ENCODE assay signal across 13 cellular contexts in the genomic region with DNA sequence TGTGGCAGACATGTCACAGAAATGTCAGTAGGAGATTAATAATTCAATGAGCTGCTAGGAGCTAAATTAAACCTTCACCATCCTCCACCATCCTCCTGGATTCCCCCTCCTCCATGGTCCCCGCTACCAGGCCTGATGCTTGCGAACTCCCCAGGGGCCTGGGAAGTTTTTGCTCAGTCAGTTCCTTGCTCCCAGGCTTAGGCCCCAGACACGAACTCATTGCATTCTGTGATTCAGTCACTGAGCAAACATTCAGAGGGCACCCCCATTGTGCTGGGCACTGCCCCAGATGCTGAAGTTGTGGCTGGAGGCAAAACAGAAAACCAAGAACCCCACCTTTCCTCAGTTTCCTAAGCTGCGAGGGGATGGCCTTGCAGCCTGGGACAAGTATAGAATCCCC.
"Had no signal": no experiment of that assay in that cellular context is flagged by ENCODE, and none has a peak within 500 bp of the region (broad histone marks: within the 10 kb centered on the region; RNA-seq: fewer than 3 reads in every experiment).

No MANE protein-coding gene starts in this region.

- H3K36me3 ChIP-seq: gastrocnemius medialis, lower lobe of right lung, upper lobe of left lung, uterus had no signal

- H3K4me1 ChIP-seq: gastrocnemius medialis, left ventricle myocardium inferior, lower lobe of right lung, tibial artery, uterus had no signal

- DNase-seq: effector CD4-positive, alpha-beta T cell; gastrocnemius medialis; immature natural killer cell; left ventricle myocardium inferior; right cardiac atrium; small intestine; stimulated activated CD4-positive, alpha-beta T cell treated with anti-CD3 and anti-CD28 coated beads, Interleukin-12 subunit alpha, Interleukin-12 subunit beta, amount 100 ng/mL, for 4 hours; stimulated activated naive CD4-positive, alpha-beta T cell; tibial artery; upper lobe of left lung; uterus had no signal

- ATAC-seq: gastrocnemius medialis, lower lobe of right lung, right cardiac atrium had no signal

- H3K27ac ChIP-seq: coronary artery, gastrocnemius medialis, left ventricle myocardium inferior, lower lobe of right lung, tibial artery, upper lobe of left lung, uterus had no signal

- H3K4me3 ChIP-seq: coronary artery, gastrocnemius medialis, left ventricle myocardium inferior, lower lobe of right lung, tibial artery, upper lobe of left lung, uterus had no signal

- H3K27me3 ChIP-seq: tibial artery, upper lobe of left lung, uterus had no signal

- H3K9me3 ChIP-seq: gastrocnemius medialis, left ventricle myocardium inferior, lower lobe of right lung, tibial artery, upper lobe of left lung, uterus had no signal
